1 cellular context compared by ENCODE assay signal in genomic region chr2:6858628-6859027, GRCh38. TPM values are rescaled to one million over a fixed set of nuclear protein-coding genes. Genes with fewer than 3 reads are reported as not detected.
"Had no signal": no experiment of that assay in that cellular context is flagged by ENCODE, and none has a peak within 500 bp of the region (broad histone marks: within the 10 kb centered on the region; RNA-seq: fewer than 3 reads in every experiment).

No MANE protein-coding gene starts in this region.

RNA-seq across cellular contexts. Expression of gene RSAD2, which starts 18.9 kb away (rescaled TPM):
- total RNA-seq: myocyte had no signal
